9 cellular contexts compared by ENCODE assay signal in the genomic region with DNA sequence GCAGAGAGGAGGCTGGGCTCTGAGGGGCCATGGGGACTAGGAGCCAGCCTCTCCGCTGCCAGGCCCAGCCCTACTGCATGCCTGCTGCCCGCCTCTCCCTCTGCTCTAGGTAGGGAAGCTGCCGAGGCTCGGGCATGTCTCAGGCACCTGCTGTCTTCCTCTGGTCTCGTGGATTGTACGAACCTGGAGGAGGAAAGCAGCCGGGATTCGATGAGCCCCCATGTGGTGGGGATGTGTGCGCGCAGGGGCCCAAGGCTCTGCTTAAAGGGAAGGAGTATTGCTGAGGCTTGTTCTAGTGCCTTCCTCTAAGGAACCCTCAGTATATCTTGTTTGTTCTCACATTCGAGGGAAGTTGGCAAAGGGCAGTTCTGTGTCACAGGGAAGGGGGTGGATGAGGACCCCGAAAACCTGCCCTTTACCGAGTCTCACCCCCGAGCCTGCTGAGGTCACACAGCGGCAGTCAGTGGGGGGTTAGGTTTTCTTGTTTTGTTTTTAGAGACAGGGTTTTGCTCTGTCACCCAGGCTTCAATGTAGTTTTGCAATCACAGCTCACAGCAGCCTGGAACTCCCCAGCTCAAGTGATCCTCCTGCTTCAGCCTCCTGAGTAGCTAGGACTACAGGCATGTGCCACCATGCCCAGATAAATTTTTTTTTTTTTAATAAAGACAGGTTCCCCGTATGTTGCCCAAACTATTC. TPM values are rescaled to one million over a fixed set of nuclear protein-coding genes. Genes with fewer than 3 reads are reported as not detected.
A peak's percentile ranks its signal among the peaks of the same experiment; 100 is the strongest.
DNase-seq lines count a peak whose midpoint lies in the region; ATAC-seq and TF ChIP-seq lines count a peak whose summit lies in the region.
"Had no signal": no experiment of that assay in that cellular context is flagged by ENCODE, and none has a peak within 500 bp of the region (broad histone marks: within the 10 kb centered on the region; RNA-seq: fewer than 3 reads in every experiment).

No MANE protein-coding gene starts in this region.

- no peak overlapping the region for H2AFZ ChIP-seq in osteoblast (ENCODE audit: low read length)

- H3K4me3 Mint-ChIP-seq in effector memory CD8-positive, alpha-beta T cell = no peak overlapping the region
- H3K4me3 Mint-ChIP-seq: memory B cell had no signal

- peaks cover 5% of the 10 kb centered on the region for H3K36me3 Mint-ChIP-seq in effector memory CD8-positive, alpha-beta T cell (ENCODE audit: insufficient read depth)
- H3K36me3 Mint-ChIP-seq: memory B cell had no signal

- H3K79me2 ChIP-seq in osteoblast (ENCODE audit: insufficient read depth, low read length) = peaks cover 29% of the 10 kb centered on the region

- H4K20me1 ChIP-seq in osteoblast (ENCODE audit: insufficient read depth, low read length) = peaks cover 75% of the 10 kb centered on the region

- no peaks in the 10 kb centered on the region for H3K36me3 ChIP-seq in osteoblast (ENCODE audit: insufficient read depth, low read length)

- no peak overlapping the region for H3K4me2 ChIP-seq in osteoblast (ENCODE audit: insufficient read depth, low read length)

- H3K27me3 Mint-ChIP-seq in effector memory CD8-positive, alpha-beta T cell = peaks cover 0 to 13% of the 10 kb centered on the region in 2 donors

- DNase-seq in NCI-H345 treated with DMSO at 0.1 percent for 48 hours (lab: John Stamatoyannopoulos, UW; ENCODE audit: unreplicated experiment) (peak; percentile 68), osteoblast (ENCODE audit: insufficient read length, low spot score, missing footprints) (no peak), superior temporal gyrus (ENCODE audit: extremely low spot score) (no peak)
- no peak for DNase-seq in effector memory CD8-positive, alpha-beta T cell
- DNase-seq in activated CD4-positive, alpha-beta T cell treated with anti-CD3 and anti-CD28 coated beads for 4 hours = no peak
- DNase-seq in stimulated activated CD4-positive, alpha-beta T cell treated with anti-CD3 and anti-CD28 coated beads, Interleukin-2, amount 100 ng/mL, for 48 hours = no peak

- peak; percentile 46 for TF ChIP-seq CTCF in GM12872 (IDR thresholded peaks at IDR 0.05; ENCODE audit: insufficient read depth, low read depth, low read length)
- peak; percentile 26 for TF ChIP-seq CTCF in osteoblast (IDR thresholded peaks at IDR 0.05; ENCODE audit: extremely low read depth, low read depth, low read length)

- H3K4me1 ChIP-seq in osteoblast (ENCODE audit: insufficient read depth, low read length) = peaks cover 9% of the 10 kb centered on the region

- no peak overlapping the region for H3K27ac ChIP-seq in osteoblast (ENCODE audit: low read depth, low read length)

- no peaks in the 10 kb centered on the region for H3K9me3 ChIP-seq in osteoblast (ENCODE audit: low read depth, low read length)

- H3K27ac Mint-ChIP-seq in effector memory CD8-positive, alpha-beta T cell = peak overlapping the region; percentile 52 to 60
- H3K27ac Mint-ChIP-seq: memory B cell had no signal

- H3K4me1 Mint-ChIP-seq in effector memory CD8-positive, alpha-beta T cell (ENCODE audit: low read depth in 2 of 2) = peaks cover 7 to 15% of the 10 kb centered on the region in 2 donors

- no peak for ATAC-seq in effector memory CD8-positive, alpha-beta T cell (replicated peaks)
- ATAC-seq in HG03108 (IDR thresholded peaks at IDR 0.05; ENCODE audit: unreplicated experiment) = no peak

- no peak overlapping the region for H3K4me3 ChIP-seq in osteoblast (ENCODE audit: insufficient read depth, low read length)

- H3K9me3 Mint-ChIP-seq in effector memory CD8-positive, alpha-beta T cell = no peaks in the 10 kb centered on the region
- H3K9me3 Mint-ChIP-seq: memory B cell had no signal

- H3K27me3 ChIP-seq in osteoblast (ENCODE audit: insufficient read depth, low read length) = no peaks in the 10 kb centered on the region

RNA-seq across cellular contexts. Expression of a gene that starts 21.3 kb away (rescaled TPM):
- total RNA-seq in osteoblast = 2.9 and 3.6 TPM in 2 replicates

RNA-seq across cellular contexts. Expression of a gene that starts 51.0 kb away (rescaled TPM):
- 0.29 and 0.36 TPM in 2 replicates for total RNA-seq in osteoblast
